In the genomic region with DNA sequence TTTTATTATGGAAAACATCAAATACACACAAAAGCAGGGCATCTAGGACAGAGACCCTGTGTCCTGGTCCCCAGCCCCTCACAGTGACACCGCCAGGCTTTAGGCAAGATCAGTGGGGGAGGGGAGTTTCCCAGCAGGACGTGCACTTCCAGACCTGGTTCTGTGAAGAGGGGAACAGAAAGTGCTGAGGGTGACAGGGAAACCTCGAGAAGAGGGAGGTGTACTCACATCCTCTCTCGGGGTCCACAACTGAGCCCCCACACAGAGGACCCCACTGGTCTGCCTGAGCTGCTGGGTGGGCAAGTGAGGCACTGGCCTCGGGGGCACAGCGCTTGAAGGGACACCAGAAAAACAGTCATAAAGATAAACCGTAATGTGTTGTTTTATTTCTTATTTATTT, we compare ENCODE assay signal across 13 cellular contexts. TPM values are rescaled to one million over a fixed set of nuclear protein-coding genes. Genes with fewer than 3 reads are reported as not detected.
DNase-seq lines count a peak whose midpoint lies in the region; ATAC-seq and TF ChIP-seq lines count a peak whose summit lies in the region.
"Had no signal": no experiment of that assay in that cellular context is flagged by ENCODE, and none has a peak within 500 bp of the region (broad histone marks: within the 10 kb centered on the region; RNA-seq: fewer than 3 reads in every experiment).

No MANE protein-coding gene starts in this region.

- intact Hi-C loops in cardiac septum (cut with DNase I) = no loop called here
- intact Hi-C loops in Right ventricle myocardium superior (cut with DNase I) = no loop called here
- intact Hi-C loops in upper lobe of right lung (cut with DNase I) = no loop called here

- H3K79me2 ChIP-seq in OCI-LY3 (ENCODE audit: low read length) = no peaks in the 10 kb centered on the region

- ATAC-seq in Right ventricle myocardium superior (ENCODE audit: poor library complexity) (no peak), upper lobe of right lung (no peak), GM18870 (IDR thresholded peaks at IDR 0.05; ENCODE audit: unreplicated experiment) (no peak), GM21576 (IDR thresholded peaks at IDR 0.05; ENCODE audit: unreplicated experiment) (no peak)

- no peak overlapping the region for H3K27ac ChIP-seq in OCI-LY3 (ENCODE audit: low read length)
- peak overlapping the region; percentile 35 for H3K27ac ChIP-seq in effector memory CD4-positive, alpha-beta T cell (ENCODE audit: insufficient read depth, low read length, poor library complexity, severe bottlenecking)
- H3K27ac ChIP-seq in upper lobe of right lung = no peak overlapping the region

- TF ChIP-seq CTCF in OCI-LY3 (IDR thresholded peaks at IDR 0.05; ENCODE audit: low read depth, low read length) = no peak
- no peak for TF ChIP-seq CTCF in upper lobe of right lung (IDR thresholded peaks at IDR 0.05)

- DNase-seq in cardiac septum (ENCODE audit: low spot score) (peak; percentile 51), Right ventricle myocardium superior (no peak), upper lobe of right lung (peak; percentile 40), NCI-H2227 (lab: John Stamatoyannopoulos, UW; ENCODE audit: unreplicated experiment) (no peak)
- no peak for DNase-seq in effector memory CD4-positive, alpha-beta T cell
- DNase-seq: C1 segment of cervical spinal cord, cortex of kidney, hippocampal formation, Karpas-422, NCI-H2107 had no signal

- peaks cover 45% of the 10 kb centered on the region for H3K4me1 ChIP-seq in OCI-LY3 (ENCODE audit: low read length)
- peaks cover 51% of the 10 kb centered on the region for H3K4me1 ChIP-seq in effector memory CD4-positive, alpha-beta T cell (ENCODE audit: control insufficient read depth, insufficient read depth, low read length, poor library complexity, severe bottlenecking)
- H3K4me1 ChIP-seq in upper lobe of right lung = peaks cover 9% of the 10 kb centered on the region

- H2AFZ ChIP-seq in OCI-LY3 (ENCODE audit: low read depth, low read length) = no peak overlapping the region

- H3K27me3 ChIP-seq in OCI-LY3 (ENCODE audit: low read depth, low read length) = no peaks in the 10 kb centered on the region
- no peaks in the 10 kb centered on the region for H3K27me3 ChIP-seq in effector memory CD4-positive, alpha-beta T cell (replicated peaks; ENCODE audit: control insufficient read depth, insufficient read depth, low read length, poor library complexity, severe bottlenecking)
- no peaks in the 10 kb centered on the region for H3K27me3 ChIP-seq in upper lobe of right lung

- H3K9ac ChIP-seq in OCI-LY3 (ENCODE audit: low read length) = peak overlapping the region; percentile 79; the same call in 1 of the 2 replicates

- no peaks in the 10 kb centered on the region for H4K20me1 ChIP-seq in OCI-LY3 (ENCODE audit: insufficient read depth, low read length)

- peak overlapping the region; percentile 90 for H3K4me2 ChIP-seq in OCI-LY3 (ENCODE audit: low read length)

- H3K36me3 ChIP-seq in OCI-LY3 (replicated peaks; ENCODE audit: low read depth, low read length) (no peaks in the 10 kb centered on the region), upper lobe of right lung (no peaks in the 10 kb centered on the region)
- H3K36me3 ChIP-seq in effector memory CD4-positive, alpha-beta T cell (ENCODE audit: control insufficient read depth, insufficient read depth, low read length) = no peaks in the 10 kb centered on the region

- peak overlapping the region; percentile 81 for H3K4me3 ChIP-seq in OCI-LY3 (ENCODE audit: low read length)
- no peak overlapping the region for H3K4me3 ChIP-seq in effector memory CD4-positive, alpha-beta T cell (ENCODE audit: insufficient read depth, low read depth, low read length, poor library complexity, severe bottlenecking)
- H3K4me3 ChIP-seq in upper lobe of right lung = no peak overlapping the region

- no peaks in the 10 kb centered on the region for H3K9me3 ChIP-seq in OCI-LY3 (ENCODE audit: insufficient read depth, low read length)
- H3K9me3 ChIP-seq in effector memory CD4-positive, alpha-beta T cell (ENCODE audit: control insufficient read depth, low read length) = no peaks in the 10 kb centered on the region
- H3K9me3 ChIP-seq in upper lobe of right lung = no peaks in the 10 kb centered on the region

RNA-seq across cellular contexts. Expression of a gene that starts 4.4 kb away (rescaled TPM):
- 1.5 TPM for total RNA-seq in cardiac septum
- 2.0 TPM for total RNA-seq in Right ventricle myocardium superior
- 3.4 TPM for total RNA-seq in upper lobe of right lung

RNA-seq across cellular contexts. Expression of a gene that starts 34.3 kb away (rescaled TPM):
- 24.3 TPM for total RNA-seq in cardiac septum
- total RNA-seq in Right ventricle myocardium superior = 49.7 TPM
- 31.8 TPM for total RNA-seq in upper lobe of right lung

RNA-seq across cellular contexts. Expression of a gene that starts 52.6 kb away (rescaled TPM):
- 73.8 TPM for total RNA-seq in cardiac septum
- 89.5 TPM for total RNA-seq in Right ventricle myocardium superior
- total RNA-seq in upper lobe of right lung = 88.6 TPM

Comparison
In these comparisons a context has a peak if more than half of its experiments do, and no peak if none do; other contexts are left out.
1. DNase-seq: peak in cardiac septum (single experiment) and upper lobe of right lung (single experiment); none in Right ventricle myocardium superior (single experiment), effector memory CD4-positive, alpha-beta T cell (0 of 3) and NCI-H2227 (single experiment).